In the genomic region with DNA sequence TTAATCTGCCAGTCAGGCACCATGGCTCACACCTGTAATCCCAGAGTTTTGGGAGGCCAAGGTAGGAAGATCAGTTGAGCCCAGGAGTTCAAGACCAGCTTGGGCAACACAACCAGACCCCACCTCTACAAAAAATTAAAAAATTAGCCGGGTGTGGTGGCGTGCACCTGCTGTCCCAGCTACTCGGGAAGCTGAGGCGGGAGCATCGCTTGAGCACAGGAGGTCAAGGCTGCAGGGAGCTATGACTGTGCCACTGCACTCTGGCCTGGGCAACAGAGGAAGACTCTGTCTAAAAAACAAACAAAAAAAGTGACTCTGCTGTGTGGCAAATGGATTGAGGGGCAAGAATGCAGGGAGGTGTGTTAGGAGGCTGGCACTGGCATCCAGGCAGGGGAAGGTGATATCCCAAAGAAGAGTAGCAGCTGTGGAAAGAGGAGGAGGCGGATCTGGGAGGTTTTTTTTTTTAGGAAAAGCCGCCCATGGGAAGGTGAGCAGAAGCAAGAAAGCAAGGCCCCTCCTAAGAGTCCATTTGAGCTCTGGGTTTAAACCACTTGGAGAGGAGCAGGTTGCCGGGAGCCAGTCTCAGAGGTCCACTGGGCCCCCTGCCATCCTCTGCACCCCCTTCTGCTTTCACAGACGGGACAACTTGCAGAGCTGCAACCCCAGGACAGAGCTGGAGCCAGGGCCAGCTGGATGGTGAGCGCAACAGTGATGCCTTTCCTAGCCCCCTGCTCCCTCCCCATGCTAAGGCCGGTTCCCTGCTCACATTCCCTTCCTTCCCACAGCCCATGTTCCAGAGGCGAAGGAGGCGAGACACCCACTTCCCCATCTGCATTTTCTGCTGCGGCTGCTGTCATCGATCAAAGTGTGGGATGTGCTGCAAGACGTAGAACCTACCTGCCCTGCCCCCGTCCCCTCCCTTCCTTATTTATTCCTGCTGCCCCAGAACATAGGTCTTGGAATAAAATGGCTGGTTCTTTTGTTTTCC, we compare ENCODE assay signal across 1 cellular context.
TF ChIP-seq lines count a peak whose summit lies in the region.

No MANE protein-coding gene starts in this region.

TF ChIP-seq in HEK293T, 16 proteins besides CTCF, POLR2A, EP300 and RAD21:
- no peak for TF ChIP-seq ARNT (IDR thresholded peaks at IDR 0.05)
- TF ChIP-seq ELF4 (IDR thresholded peaks at IDR 0.05) = no peak
- no peak for TF ChIP-seq HDGF (IDR thresholded peaks at IDR 0.05; ENCODE audit: borderline replicate concordance)
- TF ChIP-seq CTBP1 (IDR thresholded peaks at IDR 0.05; ENCODE audit: borderline replicate concordance) = no peak
- TF ChIP-seq FOXK2 (IDR thresholded peaks at IDR 0.05) = no peak
- no peak for TF ChIP-seq ZNF384 (IDR thresholded peaks at IDR 0.05)
- TF ChIP-seq FOXM1 (IDR thresholded peaks at IDR 0.05; ENCODE audit: borderline replicate concordance) = no peak
- TF ChIP-seq SUZ12 (IDR thresholded peaks at IDR 0.05) = no peak
- no peak for TF ChIP-seq FOXA1 (IDR thresholded peaks at IDR 0.05)
- TF ChIP-seq L3MBTL2 (conservative IDR thresholded peaks at IDR 0.05) = no peak
- no peak for TF ChIP-seq TARDBP (IDR thresholded peaks at IDR 0.05)
- TF ChIP-seq NFRKB (IDR thresholded peaks at IDR 0.05) = no peak
- TF ChIP-seq BHLHE40 (IDR thresholded peaks at IDR 0.05; ENCODE audit: borderline replicate concordance) = no peak
- no peak for TF ChIP-seq LEF1 (IDR thresholded peaks at IDR 0.05; ENCODE audit: borderline replicate concordance)
- TF ChIP-seq SP1 (IDR thresholded peaks at IDR 0.05) = no peak
- TF ChIP-seq, protein P1, sequence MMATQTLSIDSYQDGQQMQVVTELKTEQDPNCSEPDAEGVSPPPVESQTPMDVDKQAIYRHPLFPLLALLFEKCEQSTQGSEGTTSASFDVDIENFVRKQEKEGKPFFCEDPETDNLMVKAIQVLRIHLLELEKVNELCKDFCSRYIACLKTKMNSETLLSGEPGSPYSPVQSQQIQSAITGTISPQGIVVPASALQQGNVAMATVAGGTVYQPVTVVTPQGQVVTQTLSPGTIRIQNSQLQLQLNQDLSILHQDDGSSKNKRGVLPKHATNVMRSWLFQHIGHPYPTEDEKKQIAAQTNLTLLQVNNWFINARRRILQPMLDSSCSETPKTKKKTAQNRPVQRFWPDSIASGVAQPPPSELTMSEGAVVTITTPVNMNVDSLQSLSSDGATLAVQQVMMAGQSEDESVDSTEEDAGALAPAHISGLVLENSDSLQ (IDR thresholded peaks at IDR 0.05) = no peak
